ENCODE assay signal across 8 cellular contexts in the genomic region with DNA sequence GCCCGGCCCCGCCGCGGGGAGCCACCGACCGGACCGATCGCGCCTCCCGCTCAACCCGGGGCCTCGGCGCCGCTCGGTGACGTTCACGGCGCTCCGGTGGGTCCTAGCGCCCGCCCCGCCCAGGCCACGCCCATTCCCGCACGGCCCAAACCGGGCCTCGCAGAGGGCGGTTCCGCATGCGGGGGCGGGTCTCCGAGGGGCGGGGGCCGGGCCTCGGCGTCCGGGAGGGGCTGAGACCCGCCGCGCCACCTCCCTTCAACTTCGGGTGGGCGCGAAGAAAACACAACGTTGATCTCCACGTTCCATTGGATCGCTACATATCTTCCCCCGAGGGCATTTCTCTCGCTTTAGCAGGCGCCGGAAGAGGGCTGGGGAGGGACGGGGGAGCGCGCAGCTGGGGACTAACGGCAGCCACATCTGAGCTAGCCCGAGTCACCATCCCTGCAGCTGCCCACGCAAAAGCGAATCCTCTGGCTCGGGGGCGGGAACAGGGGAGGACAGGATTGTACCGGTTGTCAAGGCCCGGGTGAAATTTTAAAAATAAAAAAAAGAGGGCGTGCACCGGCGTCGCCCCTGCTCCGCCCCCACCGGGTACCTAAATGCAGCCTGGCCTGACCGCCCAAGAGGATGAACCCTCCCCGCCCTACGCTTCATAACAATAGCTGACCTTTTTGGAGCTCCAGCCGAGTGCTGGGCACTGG. TPM values are rescaled to one million over a fixed set of nuclear protein-coding genes. Genes with fewer than 3 reads are reported as not detected.
DNase-seq lines count a peak whose midpoint lies in the region; ATAC-seq and TF ChIP-seq lines count a peak whose summit lies in the region.

A gene (minus strand): TSS at position 78 of the 701 bp plus-strand sequence. CDS start 547 bp downstream, outside the sequence.

- peaks cover 5% of the 10 kb centered on the region for H3F3A ChIP-seq in DOHH2 (ENCODE audit: control insufficient read depth, insufficient read depth)

- peak within 1 kb of the TSS; percentile 88 for H3K4me3 ChIP-seq in DOHH2 (ENCODE audit: low read length)
- peak within 1 kb of the TSS; percentile 53 to 92 for H3K4me3 ChIP-seq in gastroesophageal sphincter

- no peaks in the 10 kb centered on the region for H3K9me2 ChIP-seq in DOHH2 (replicated peaks; ENCODE audit: control insufficient read depth, low read length)

- TF ChIP-seq POLR2A in gastroesophageal sphincter (IDR thresholded peaks at IDR 0.05) = peak; percentile 58 to 73

- H3K27me3 ChIP-seq in DOHH2 (ENCODE audit: control insufficient read depth, low read length) = no peaks in the 10 kb centered on the region
- H3K27me3 ChIP-seq in gastroesophageal sphincter = peaks cover 10% of the 10 kb centered on the region

- H3K4me2 ChIP-seq in DOHH2 (ENCODE audit: low read length) = peak within 1 kb of the TSS; percentile 99

- no peaks in the 10 kb centered on the region for H3K9me3 ChIP-seq in DOHH2 (ENCODE audit: control insufficient read depth, insufficient read depth, low read length)
- H3K9me3 ChIP-seq in KOPT-K1 (ENCODE audit: insufficient read depth, low read length, poor library complexity, severe bottlenecking) = no peaks in the 10 kb centered on the region
- H3K9me3 ChIP-seq in gastroesophageal sphincter = no peaks in the 10 kb centered on the region

- TF ChIP-seq CTCF in DOHH2 (IDR thresholded peaks at IDR 0.05; ENCODE audit: low read depth, low read length, poor library complexity, severe bottlenecking) = no peak
- TF ChIP-seq CTCF in gastroesophageal sphincter (IDR thresholded peaks at IDR 0.05) = no peak
- TF ChIP-seq CTCF in subcutaneous adipose tissue (IDR thresholded peaks at IDR 0.05; ENCODE audit: low read depth) = no peak

- peak within 1 kb of the TSS; percentile 76 for H3K27ac ChIP-seq in DOHH2 (ENCODE audit: low read depth, low read length)
- peak within 1 kb of the TSS; percentile 97 for H3K27ac ChIP-seq in KOPT-K1 (ENCODE audit: low read depth, low read length, poor library complexity, severe bottlenecking)
- H3K27ac ChIP-seq in gastroesophageal sphincter = peak within 1 kb of the TSS; percentile 54 to 96 (median 87)

- peak; percentile 83 for ATAC-seq in GM21723 (IDR thresholded peaks at IDR 0.05; ENCODE audit: unreplicated experiment)
- peak; percentile 97 for ATAC-seq in gastroesophageal sphincter

- H3K36me3 ChIP-seq in DOHH2 (ENCODE audit: control insufficient read depth, low read length) = peaks cover 13% of the 10 kb centered on the region
- H3K36me3 ChIP-seq in KOPT-K1 (ENCODE audit: insufficient read depth, low read length) = peaks cover 27% of the 10 kb centered on the region
- H3K36me3 ChIP-seq in gastroesophageal sphincter = peaks cover 0 to 17% of the 10 kb centered on the region in 2 donors

- H3K4me1 ChIP-seq in DOHH2 (ENCODE audit: control insufficient read depth, low read length) = peaks cover 35% of the 10 kb centered on the region
- H3K4me1 ChIP-seq in gastroesophageal sphincter = peaks cover 0 to 23% (median 8%) of the 10 kb centered on the region in 3 donors

- DNase-seq in SK-N-DZ (ENCODE audit: low spot score) (peak; percentile 63), non-pigmented ciliary epithelial cell (ENCODE audit: low read depth) (peak; percentile 27)
- DNase-seq in activated naive CD4-positive, alpha-beta T cell treated with Interleukin-2 at 50 U/mL for 16 hours = peak; percentile 91

- TF ChIP-seq EP300 in gastroesophageal sphincter (IDR thresholded peaks at IDR 0.05) = no peak

- no peaks in the 10 kb centered on the region for H4K20me1 ChIP-seq in DOHH2 (ENCODE audit: control insufficient read depth, insufficient read depth, low read depth, low read length)

- peaks cover 7% of the 10 kb centered on the region for H3K79me2 ChIP-seq in DOHH2 (ENCODE audit: control insufficient read depth, low read length)

- 0% methylated on average over 7 of the region's 71 CpGs; no CpG with 5 or more reads in 1 of the 2 donors for WGBS in gastroesophageal sphincter (ENCODE audit: low coverage in 1 of 2), 2 donors

RNA-seq across cellular contexts. Expression of the gene that starts here (rescaled TPM):
- 158 and 161 TPM in 2 replicates for polyA plus RNA-seq in SK-N-DZ (2014; cell fraction: cytosol; rRNA removed)
- polyA plus RNA-seq in SK-N-DZ (2014; cell fraction: nucleus; rRNA removed) = 154 and 165 TPM in 2 replicates
- total RNA-seq in gastroesophageal sphincter (10 to 100 TPM; 19.4 to 43.7 (median 24.3) TPM), subcutaneous adipose tissue (10 to 100 TPM; 20.5 to 44.5 (median 25.8) TPM)

Comparison
In these comparisons a context has a peak if more than half of its experiments do, and no peak if none do; other contexts are left out.
1. Peak in every context shown above with its lines: DNase-seq, ATAC-seq, H3K4me3 ChIP-seq and H3K27ac ChIP-seq.
2. DNase-seq: peak in every context shown above with its lines; median percentile 91 in activated naive CD4-positive, alpha-beta T cell treated with Interleukin-2 at 50 U/mL for 16 hours; 63 in SK-N-DZ; 27 in non-pigmented ciliary epithelial cell.